Comparison of ENCODE assay signal across 34 cellular contexts in the genomic region with DNA sequence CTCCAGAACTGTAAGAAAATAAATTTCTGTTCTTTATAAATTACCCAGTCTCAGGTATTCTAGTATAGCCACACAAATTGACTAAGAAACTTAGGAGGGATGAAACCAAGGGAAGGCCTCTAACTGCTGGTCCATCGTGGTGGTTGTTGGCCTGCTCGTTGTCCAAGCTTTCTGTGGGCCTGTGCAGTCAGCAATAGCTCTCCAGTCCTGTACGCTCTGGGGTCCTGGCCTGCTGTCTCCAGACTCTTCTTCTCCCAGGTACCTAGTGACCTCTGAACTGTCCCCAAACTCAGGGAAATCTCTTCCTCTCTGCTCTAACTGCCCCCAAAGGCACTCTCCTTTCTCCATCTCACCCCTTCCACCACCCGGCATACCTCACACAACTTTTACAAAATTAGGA. TPM values are rescaled to one million over a fixed set of nuclear protein-coding genes. Genes with fewer than 3 reads are reported as not detected.
"Had no signal": no experiment of that assay in that cellular context is flagged by ENCODE, and none has a peak within 500 bp of the region (broad histone marks: within the 10 kb centered on the region; RNA-seq: fewer than 3 reads in every experiment).

No MANE protein-coding gene starts in this region.

- DNase-seq: central memory CD4-positive, alpha-beta T cell; effector CD8-positive, alpha-beta T cell; endodermal cell; foreskin fibroblast; gastrocnemius medialis; heart left ventricle; left cardiac atrium; left lung; mesenchymal stem cell; midbrain; naive thymus-derived CD8-positive, alpha-beta T cell; stimulated activated CD4-positive, alpha-beta T cell treated with anti-CD3 and anti-CD28 coated beads, Interleukin-2, amount 100 ng/mL, for 24 hours; stimulated activated CD4-positive, alpha-beta T cell treated with anti-CD3 and anti-CD28 coated beads, Interleukin-4, amount 100 ng/mL, for 24 hours; stimulated activated naive CD4-positive, alpha-beta T cell treated with Interleukin-2 at 50 U/mL for 16 hours; substantia nigra; testis; upper lobe of left lung had no signal

- H3K9me3 ChIP-seq: gastrocnemius medialis, heart left ventricle, left lung, neutrophil, testis, tibial artery, upper lobe of left lung had no signal

- H3K27me3 ChIP-seq: gastrocnemius medialis, heart left ventricle, hepatocyte, left lung, neutrophil, testis, upper lobe of left lung had no signal

- ATAC-seq: esophagus mucosa; gastrocnemius medialis; heart left ventricle; left cardiac atrium; left lung; naive thymus-derived CD8-positive, alpha-beta T cell; sciatic nerve; stimulated activated effector memory CD8-positive, alpha-beta T cell treated with anti-CD3 and anti-CD28 coated beads, Interleukin-12 subunit alpha, Interleukin-12 subunit beta, amount 100 ng/mL, for 72 hours had no signal

- H3K4me3 ChIP-seq: gastrocnemius medialis, heart left ventricle, hepatocyte, left lung, smooth muscle cell, testis, tibial artery, upper lobe of left lung had no signal

- H3K36me3 ChIP-seq: gastrocnemius medialis, heart left ventricle, left lung, neutrophil, tibial artery, upper lobe of left lung had no signal

- H3K4me1 ChIP-seq: left lung, parathyroid adenoma, testis, tibial artery had no signal

- H3K27ac ChIP-seq: epithelial cell of prostate, hepatocyte, left lung, neutrophil, parathyroid adenoma, testis, tibial artery, upper lobe of left lung had no signal

RNA-seq across cellular contexts. Expression of a gene that starts 5.7 kb away (rescaled TPM):
- total RNA-seq: cerebellum; endodermal cell; esophagus mucosa; glomerular endothelial cell; hepatocyte; kidney epithelial cell; lung microvascular endothelial cell; myocyte; naive thymus-derived CD8-positive, alpha-beta T cell; osteoblast; progenitor cell of endocrine pancreas; sciatic nerve; smooth muscle cell; testis had no signal
- polyA plus RNA-seq: hepatocyte; naive thymus-derived CD8-positive, alpha-beta T cell; neural cell; smooth muscle cell had no signal

RNA-seq across cellular contexts. Expression of a gene that starts 35.8 kb away (rescaled TPM):
- total RNA-seq: esophagus mucosa, gastrocnemius medialis, glomerular endothelial cell, heart left ventricle, myocyte, osteoblast had no signal
- polyA plus RNA-seq: heart left ventricle, smooth muscle cell had no signal
